Comparison of ENCODE assay signal across 19 cellular contexts in the genomic region with DNA sequence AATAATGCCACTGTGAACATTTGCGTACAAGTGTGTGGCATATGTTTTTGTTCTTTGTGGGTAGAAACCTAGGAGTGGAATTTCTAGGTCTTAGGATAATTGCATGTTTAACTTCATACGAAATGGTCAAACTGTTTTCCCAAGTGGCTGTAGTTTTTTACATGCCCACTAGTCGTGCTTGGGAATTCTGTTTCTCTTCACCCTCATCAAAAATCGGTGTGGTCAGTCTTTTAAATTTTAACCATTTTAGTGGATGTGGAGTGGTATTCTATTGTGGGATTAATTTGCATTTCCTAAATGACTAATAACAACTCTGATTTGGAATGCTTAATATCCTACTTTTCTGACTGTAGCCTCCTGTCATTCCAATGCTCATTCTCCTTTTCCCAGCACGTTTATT. TPM values are rescaled to one million over a fixed set of nuclear protein-coding genes. Genes with fewer than 3 reads are reported as not detected.
DNase-seq lines count a peak whose midpoint lies in the region; ATAC-seq and TF ChIP-seq lines count a peak whose summit lies in the region.
"Had no signal": no experiment of that assay in that cellular context is flagged by ENCODE, and none has a peak within 500 bp of the region (broad histone marks: within the 10 kb centered on the region; RNA-seq: fewer than 3 reads in every experiment).

No MANE protein-coding gene starts in this region.

- dilution Hi-C loops in mammary epithelial cell (cut with HindIII; ENCODE audit: low sequenced_read_pairs), result no loop called here

- H3K4me3 ChIP-seq in astrocyte of the cerebellum (ENCODE audit: low read depth, low read length) (no peak overlapping the region), foreskin fibroblast (ENCODE audit: low read depth in 1 of 2, low read length in 2 of 2) (no peak overlapping the region), subcutaneous abdominal adipose tissue (ENCODE audit: low read depth in 1 of 5, low read length in 5 of 5) (no peak overlapping the region), mammary epithelial cell (replicated peaks in 1 of 3; ENCODE audit: insufficient read depth in 1 of 3, low read depth in 2 of 3, low read length in 3 of 3) (no peak overlapping the region), vagina (no peak overlapping the region)
- H3K4me3 ChIP-seq: coronary artery, smooth muscle cell had no signal

- no peaks in the 10 kb centered on the region for H3K9me3 ChIP-seq in subcutaneous abdominal adipose tissue (ENCODE audit: control insufficient read depth in 5 of 5, low read length in 5 of 5)
- no peaks in the 10 kb centered on the region for H3K9me3 ChIP-seq in mammary epithelial cell (replicated peaks; ENCODE audit: insufficient read depth, low read length)
- H3K9me3 ChIP-seq in vagina, result no peaks in the 10 kb centered on the region

- no peaks in the 10 kb centered on the region for H3K27me3 ChIP-seq in subcutaneous abdominal adipose tissue (ENCODE audit: control insufficient read depth in 5 of 5, insufficient read depth in 4 of 5, low read length in 5 of 5)
- H3K27me3 ChIP-seq in mammary epithelial cell (ENCODE audit: insufficient read depth, low read length), result no peaks in the 10 kb centered on the region
- no peaks in the 10 kb centered on the region for H3K27me3 ChIP-seq in vagina

- TF ChIP-seq CTCF in astrocyte of the cerebellum (IDR thresholded peaks at IDR 0.05; ENCODE audit: low read depth, low read length, missing control alignments), result peak; percentile 29
- peak; percentile 19 for TF ChIP-seq CTCF in foreskin fibroblast (IDR thresholded peaks at IDR 0.05; ENCODE audit: low read depth, low read length)
- no peak for TF ChIP-seq CTCF in mammary epithelial cell (conservative IDR thresholded peaks at IDR 0.05 in 1 of 2, IDR thresholded peaks at IDR 0.05 in 1 of 2; ENCODE audit: extremely low read depth in 1 of 2, insufficient read depth in 1 of 2, low read depth in 1 of 2, low read length in 2 of 2)
- no peak for TF ChIP-seq CTCF in vagina (IDR thresholded peaks at IDR 0.05)

- H3K4me2 ChIP-seq in mammary epithelial cell (ENCODE audit: insufficient read depth, low read depth, low read length), result no peak overlapping the region
- H3K4me2 ChIP-seq: smooth muscle cell had no signal

- peaks cover 2% of the 10 kb centered on the region for H4K20me1 ChIP-seq in mammary epithelial cell (ENCODE audit: insufficient read depth, low read length)

- in situ Hi-C loops in astrocyte of the cerebellum (cut with HindIII; ENCODE audit: low sequenced_read_pairs) (no loop called here), mammary epithelial cell (cut with MboI; ENCODE audit: low sequenced_read_pairs in 2 of 2) (no loop called here)

- no peaks in the 10 kb centered on the region for H3K36me3 ChIP-seq in subcutaneous abdominal adipose tissue (ENCODE audit: control insufficient read depth in 5 of 5, insufficient read depth in 5 of 5, low read length in 5 of 5)
- H3K36me3 ChIP-seq in mammary epithelial cell (ENCODE audit: insufficient read depth, low read length), result peaks cover 3% of the 10 kb centered on the region
- H3K36me3 ChIP-seq in vagina, result no peaks in the 10 kb centered on the region

- peaks cover 0 to 14% (median 7%) of the 10 kb centered on the region in 5 donors for H3K4me1 ChIP-seq in subcutaneous abdominal adipose tissue (ENCODE audit: control insufficient read depth in 5 of 5, insufficient read depth in 5 of 5, low read length in 5 of 5)
- no peaks in the 10 kb centered on the region for H3K4me1 ChIP-seq in mammary epithelial cell (ENCODE audit: insufficient read depth, low read length)
- H3K4me1 ChIP-seq in vagina, result no peaks in the 10 kb centered on the region

- no peak for ATAC-seq in GM18868 (IDR thresholded peaks at IDR 0.05; ENCODE audit: unreplicated experiment)

- H3K27ac ChIP-seq in subcutaneous abdominal adipose tissue (ENCODE audit: low read depth, low read length), result peak overlapping the region; percentile 4
- H3K27ac ChIP-seq in mammary epithelial cell (ENCODE audit: insufficient read depth, low read depth, low read length), result no peak overlapping the region
- H3K27ac ChIP-seq in vagina, result no peak overlapping the region
- H3K27ac ChIP-seq: 22Rv1, coronary artery, RWPE1 had no signal

- no peak overlapping the region for H3K9ac ChIP-seq in subcutaneous abdominal adipose tissue (ENCODE audit: low read length in 5 of 5)
- H3K9ac ChIP-seq in mammary epithelial cell (ENCODE audit: insufficient read depth, low read length), result no peak overlapping the region

- WGBS in mammary epithelial cell (ENCODE audit: low coverage, missing lambda C conversion rate), result 76% methylated on average over 5 of the region's 5 CpGs

- peaks cover 80% of the 10 kb centered on the region for H3K79me2 ChIP-seq in mammary epithelial cell (ENCODE audit: insufficient read depth, low read length)

- no TSS peak for BruUV-seq in mammary epithelial cell (replicated peaks; lab: Mats Ljungman, UMichigan)

- no peak for TF ChIP-seq POLR2A in vagina (IDR thresholded peaks at IDR 0.05)

- CTCF ChIA-PET in mammary epithelial cell (lab: Charles Lee; ENCODE audit: low non-redundant PET), result no interaction called here

- no peak overlapping the region for H2AFZ ChIP-seq in mammary epithelial cell (ENCODE audit: low read depth, low read length)

- DNase-seq in NCI-H526 (lab: John Stamatoyannopoulos, UW) (peak; percentile 11 to 17), NCI-H526 treated with DMSO at 0.1 percent for 48 hours (lab: John Stamatoyannopoulos, UW) (no peak), astrocyte of the cerebellum (ENCODE audit: low read depth) (no peak), foreskin fibroblast (peak in 1 of 2 donors; percentile 26), mammary epithelial cell (no peak), vagina (ENCODE audit: extremely low spot score in 2 of 2) (no peak)
- DNase-seq: activated CD4-positive, alpha-beta T cell treated with anti-CD3 and anti-CD28 coated beads, Interleukin-2, amount 50 U/mL, for 1 hour; activated T-cell treated with anti-CD3 and anti-CD28 coated beads for 4 hours; anterior cingulate cortex; DMS53; NCI-H1930; NK-92 treated with Interleukin-12 subunit alpha and Interleukin-12 subunit beta, amount 100 ng/mL, for 24 hours; SW 1271 had no signal

- intact Hi-C loops in mammary epithelial cell (cut with micrococcal nuclease), result no loop called here
- intact Hi-C loops in vagina (cut with DNase I), result loop anchor here (10.0 kb wide), 1 partner anchor 68 kb away; a partner anchor contains a TSS

RNA-seq across cellular contexts. Expression of a gene that starts 27.6 kb away (rescaled TPM):
- total RNA-seq in mammary epithelial cell, result 100 to 1,000 TPM in 1 of 2 donors, 10 to 100 TPM in 1; 52.7 to 102 TPM
- polyA plus RNA-seq in mammary epithelial cell, result 71.8 TPM
- 6.9 TPM for polyA minus RNA-seq in mammary epithelial cell
- total RNA-seq in vagina, result 87.4 TPM

Comparison
In these comparisons a context has a peak if more than half of its experiments do, and no peak if none do; other contexts are left out.
1. DNase-seq: peak in NCI-H526 (2 of 2); none in NCI-H526 treated with DMSO at 0.1 percent for 48 hours (single experiment), astrocyte of the cerebellum (single experiment), mammary epithelial cell (single experiment) and vagina (0 of 2).
2. CTCF ChIP-seq: peak in astrocyte of the cerebellum (single experiment) and foreskin fibroblast (single experiment); none in mammary epithelial cell (0 of 2) and vagina (0 of 3).